In the genomic region with DNA sequence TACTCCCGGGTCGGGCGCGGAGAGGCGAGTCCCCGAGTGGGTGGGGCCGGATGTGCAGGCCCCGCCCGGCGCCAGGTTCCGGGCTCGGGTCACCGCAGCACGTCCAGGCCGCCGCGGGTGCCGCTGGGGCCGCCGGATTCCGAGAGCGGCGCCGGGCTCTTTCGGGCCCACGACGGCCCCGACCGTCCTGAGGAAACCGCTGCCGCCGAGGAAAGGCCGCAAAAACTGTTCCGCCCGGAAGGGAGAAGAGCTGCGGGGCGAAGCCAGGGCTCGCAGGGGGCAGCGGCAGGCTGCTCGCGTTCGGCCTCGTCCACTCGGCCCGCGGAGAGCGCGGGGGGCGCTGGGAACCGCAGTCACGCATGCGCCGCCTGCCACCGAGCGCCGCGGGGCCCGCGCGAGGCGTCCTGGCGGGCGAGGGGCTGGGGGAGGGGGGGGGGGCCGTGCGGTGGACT, we compare ENCODE assay signal across 8 cellular contexts. TPM values are rescaled to one million over a fixed set of nuclear protein-coding genes. Genes with fewer than 3 reads are reported as not detected.
A peak's percentile ranks its signal among the peaks of the same experiment; 100 is the strongest.
DNase-seq lines count a peak whose midpoint lies in the region; ATAC-seq and TF ChIP-seq lines count a peak whose summit lies in the region.

TSS of gene ZKSCAN2 (minus strand) at position 342 of the 452 bp plus-strand sequence. CDS start 718 bp downstream, outside the sequence.

- peaks cover 3% of the 10 kb centered on the region for H3K36me3 Mint-ChIP-seq in CD4-positive, CD25-positive, alpha-beta regulatory T cell
- H3K36me3 Mint-ChIP-seq in endothelial cell (ENCODE audit: low read depth, unreplicated experiment): peaks cover 13% of the 10 kb centered on the region

- peaks cover 35% of the 10 kb centered on the region for H3K4me1 ChIP-seq in CD4-positive, CD25-positive, alpha-beta regulatory T cell (ENCODE audit: control insufficient read depth, insufficient read depth, low read length, poor library complexity, severe bottlenecking)

- no peaks in the 10 kb centered on the region for H3K27me3 ChIP-seq in CD4-positive, CD25-positive, alpha-beta regulatory T cell (ENCODE audit: control insufficient read depth, insufficient read depth, low read length)

- peak within 1 kb of the TSS; percentile 94 to 99 (median 95) for H3K27ac Mint-ChIP-seq in CD4-positive, CD25-positive, alpha-beta regulatory T cell
- H3K27ac Mint-ChIP-seq in endothelial cell (ENCODE audit: unreplicated experiment): peak within 1 kb of the TSS; percentile 90

- H3K4me1 Mint-ChIP-seq in CD4-positive, CD25-positive, alpha-beta regulatory T cell: peaks cover 17 to 70% (median 51%) of the 10 kb centered on the region in 4 donors
- H3K4me1 Mint-ChIP-seq in endothelial cell (ENCODE audit: unreplicated experiment): peaks cover 40% of the 10 kb centered on the region

- H3K36me3 ChIP-seq in CD4-positive, CD25-positive, alpha-beta regulatory T cell (ENCODE audit: control insufficient read depth, insufficient read depth, low read length): peaks cover 5% of the 10 kb centered on the region

- TF ChIP-seq CTCF in endothelial cell (IDR thresholded peaks at IDR 0.05; ENCODE audit: unreplicated experiment): no peak

- peak; percentile 84 for ATAC-seq in CD4-positive, CD25-positive, alpha-beta regulatory T cell (ENCODE audit: low read depth in 2 of 2)
- peak; percentile 94 for ATAC-seq in GM19324 (IDR thresholded peaks at IDR 0.05; ENCODE audit: low FRiP score, unreplicated experiment)
- peak; percentile 87 for ATAC-seq in HG03457 (IDR thresholded peaks at IDR 0.05; ENCODE audit: unreplicated experiment)

- peaks cover 8% of the 10 kb centered on the region for H3K27me3 Mint-ChIP-seq in CD4-positive, CD25-positive, alpha-beta regulatory T cell
- H3K27me3 Mint-ChIP-seq in endothelial cell (ENCODE audit: unreplicated experiment): peaks cover 10% of the 10 kb centered on the region

- H3K9me3 Mint-ChIP-seq in CD4-positive, CD25-positive, alpha-beta regulatory T cell: no peaks in the 10 kb centered on the region
- no peaks in the 10 kb centered on the region for H3K9me3 Mint-ChIP-seq in endothelial cell (ENCODE audit: unreplicated experiment)

- H3K27ac ChIP-seq in CD4-positive, CD25-positive, alpha-beta regulatory T cell (ENCODE audit: insufficient read depth, low read length, poor library complexity, severe bottlenecking): peak within 1 kb of the TSS; percentile 91

- no peaks in the 10 kb centered on the region for H3K9me3 ChIP-seq in CD4-positive, CD25-positive, alpha-beta regulatory T cell (ENCODE audit: control insufficient read depth in 2 of 2, low read length in 2 of 2)

- H3K4me3 Mint-ChIP-seq in CD4-positive, CD25-positive, alpha-beta regulatory T cell: peak within 1 kb of the TSS; percentile 86 to 99 (median 96)
- peak within 1 kb of the TSS; percentile 95 for H3K4me3 Mint-ChIP-seq in endothelial cell (ENCODE audit: unreplicated experiment)

- H3K4me3 ChIP-seq in CD4-positive, CD25-positive, alpha-beta regulatory T cell (ENCODE audit: low read depth, low read length): peak within 1 kb of the TSS; percentile 86

- peak; percentile 73 to 93 (median 78) for DNase-seq in CD4-positive, CD25-positive, alpha-beta regulatory T cell
- DNase-seq in NOMO-1 (lab: John Stamatoyannopoulos, UW; ENCODE audit: unreplicated experiment in 2 of 2) (peak; percentile 71 to 85), endothelial cell (ENCODE audit: low spot score) (peak; percentile 82), midbrain (lab: John Stamatoyannopoulos, UW) (peak; percentile 86)
- DNase-seq in activated CD8-positive, alpha-beta memory T cell treated with anti-CD3 and anti-CD28 coated beads, Interleukin-2, amount 50 U/mL, for 4 hours: peak; percentile 79
- peak; percentile 84 to 85 for DNase-seq in stimulated activated CD8-positive, alpha-beta memory T cell treated with anti-CD3 and anti-CD28 coated beads, Interleukin-15, amount 100 ng/mL, for 48 hours (ENCODE audit: low read depth in 2 of 2)

RNA-seq across cellular contexts. Expression of gene ZKSCAN2, which starts in this region (rescaled TPM):
- total RNA-seq in CD4-positive, CD25-positive, alpha-beta regulatory T cell: 5.6 TPM
- polyA plus RNA-seq in CD4-positive, CD25-positive, alpha-beta regulatory T cell: 1 to 10 TPM in 3 of 4 donors, under 1 TPM in 1; 0.96 to 1.9 (median 1.5) TPM
- 16.2 TPM for total RNA-seq in endothelial cell (ENCODE audit: unreplicated experiment)

Comparison
In these comparisons a context has a peak if more than half of its experiments do, and no peak if none do; other contexts are left out.
1. Peak in every context shown above with its lines: DNase-seq, ATAC-seq, H3K4me3 ChIP-seq and H3K27ac ChIP-seq.